ENCODE assay signal across 8 cellular contexts in the genomic region with DNA sequence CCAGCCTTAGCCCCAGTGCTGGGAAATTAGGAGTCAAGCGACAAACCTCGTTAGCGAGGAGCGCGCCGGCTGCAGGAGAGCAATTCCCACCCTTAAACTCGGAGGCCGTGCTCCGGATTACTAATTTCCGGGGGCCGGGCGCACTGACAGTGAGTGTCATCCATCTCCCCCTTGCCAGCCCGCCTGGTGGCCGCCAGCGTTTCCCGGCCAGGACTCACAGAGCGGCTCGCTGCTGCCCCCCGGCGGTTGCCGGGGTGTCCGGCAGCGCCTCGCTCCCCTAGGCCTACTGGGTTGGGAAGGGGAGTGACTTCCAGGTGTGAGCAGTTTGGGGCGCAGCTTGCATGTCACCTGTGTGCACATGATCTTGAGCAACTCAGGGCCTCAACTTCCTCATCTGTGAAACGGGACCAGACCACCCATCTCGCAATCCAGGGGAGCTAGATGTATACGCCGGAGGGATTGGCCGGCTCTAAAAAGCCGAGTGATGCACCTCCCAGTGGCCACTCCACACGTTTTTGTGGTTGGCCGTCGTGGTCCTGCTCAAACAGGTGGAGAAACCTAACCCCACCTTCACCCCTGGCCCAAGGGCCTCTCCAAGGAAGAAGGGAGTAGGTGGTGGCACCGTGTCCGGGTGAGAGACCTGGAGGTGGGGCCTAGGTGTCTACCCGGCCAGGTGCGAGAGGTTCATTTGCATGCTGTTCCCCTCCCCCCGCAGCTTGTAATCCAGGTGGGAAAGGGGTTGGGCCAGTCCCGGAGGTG. TPM values are rescaled to one million over a fixed set of nuclear protein-coding genes. Genes with fewer than 3 reads are reported as not detected.
A peak's percentile ranks its signal among the peaks of the same experiment; 100 is the strongest.
DNase-seq lines count a peak whose midpoint lies in the region; ATAC-seq and TF ChIP-seq lines count a peak whose summit lies in the region.

No MANE protein-coding gene starts in this region.

- no peaks in the 10 kb centered on the region for H3K27me3 Mint-ChIP-seq in activated B cell treated with CpG ODN at 0.5 μM for 24 hours

- no peaks in the 10 kb centered on the region for H3K9me3 ChIP-seq in spleen

- peaks cover 3% of the 10 kb centered on the region for H3K36me3 Mint-ChIP-seq in activated B cell treated with CpG ODN at 0.5 μM for 24 hours (ENCODE audit: low read depth)

- TF ChIP-seq CTCF in activated B cell treated with CpG ODN at 0.5 μM for 24 hours (IDR thresholded peaks at IDR 0.05) (peak; percentile 77), cardiac fibroblast (IDR thresholded peaks at IDR 0.05; ENCODE audit: low read depth, low read length) (peak; percentile 84), spleen (IDR thresholded peaks at IDR 0.05 in 8 of 11, conservative IDR thresholded peaks at IDR 0.05 in 3 of 11) (peak; percentile 88 to 100 (median 98))

- peaks cover 57 to 100% (median 91%) of the 10 kb centered on the region in 6 donors for H3K4me1 ChIP-seq in spleen

- H3K27ac Mint-ChIP-seq in activated B cell treated with CpG ODN at 0.5 μM for 24 hours, result peak overlapping the region; percentile 70

- 2 to 10% (median 4%) methylated on average over 16 to 40 of the region's 40 CpGs for WGBS in spleen, 5 donors

- intact Hi-C loops in activated B cell treated with CpG ODN at 0.5 μM for 24 hours (cut with micrococcal nuclease), result loop anchor here (1.0 to 10.0 kb wide), 13 partner anchors 41 to 1774 kb away; partner anchors contain the start of genes FBXO31 and GINS2
- intact Hi-C loops in spleen (cut with DNase I; ENCODE audit: low total_unique reads), result loop anchor here (5.0 kb wide), 1 partner anchor 188 kb away; no protein-coding TSS in a partner anchor

- no peak for TF ChIP-seq POLR2A in spleen (IDR thresholded peaks at IDR 0.05)

- H3K4me3 ChIP-seq in cardiac fibroblast (replicated peaks in 1 of 2; ENCODE audit: low read depth in 2 of 2, low read length in 2 of 2) (no peak overlapping the region), spleen (peak overlapping the region in 7 of 8 donors; percentile 55 to 88 (median 59))

- POLR2A ChIA-PET in activated B cell treated with CpG ODN at 0.5 μM for 24 hours (lab: Charles Lee), result interaction anchor here (0.9 to 7.5 kb wide), 6 partner anchors 39 to 305 kb away, joined by 3 to 88 read pairs (median 4); no protein-coding TSS in a partner anchor

- H3K27me3 ChIP-seq in spleen (replicated peaks in 1 of 7), result peaks cover 0 to 28% (median 0%) of the 10 kb centered on the region in 7 donors

- peaks cover 63% of the 10 kb centered on the region for H3K4me1 Mint-ChIP-seq in activated B cell treated with CpG ODN at 0.5 μM for 24 hours

- peak overlapping the region; percentile 81 for H3K4me3 Mint-ChIP-seq in activated B cell treated with CpG ODN at 0.5 μM for 24 hours

- peak; percentile 95 for DNase-seq in GM03348 (ENCODE audit: low spot score)
- DNase-seq in NCI-H2196 treated with DMSO at 0.1 percent for 48 hours (lab: John Stamatoyannopoulos, UW; ENCODE audit: unreplicated experiment), result peak; percentile 68
- peak; percentile 89 for DNase-seq in activated B cell treated with CpG ODN at 0.5 μM for 24 hours
- peak; percentile 78 to 80 for DNase-seq in cardiac fibroblast (ENCODE audit: low read depth in 2 of 2)
- peak; percentile 62 for DNase-seq in iris pigment epithelial cell (ENCODE audit: low read depth)
- DNase-seq in spleen, result peak; percentile 97

- ATAC-seq in HG03095 (IDR thresholded peaks at IDR 0.05; ENCODE audit: unreplicated experiment), result peak; percentile 39
- ATAC-seq in activated B cell treated with CpG ODN at 0.5 μM for 24 hours (ENCODE audit: low read depth), result peak; percentile 62
- ATAC-seq in GM18517 (IDR thresholded peaks at IDR 0.05; ENCODE audit: unreplicated experiment), result no peak

- H3K36me3 ChIP-seq in spleen, result no peaks in the 10 kb centered on the region

- no peaks in the 10 kb centered on the region for H3K9me3 Mint-ChIP-seq in activated B cell treated with CpG ODN at 0.5 μM for 24 hours

- CTCF ChIA-PET in activated B cell treated with CpG ODN at 0.5 μM for 24 hours (lab: Charles Lee), result interaction anchor here (0.7 to 2.4 kb wide), 16 partner anchors 10 to 242 kb away, joined by 3 to 22 read pairs (median 6); no protein-coding TSS in a partner anchor

- peak overlapping the region in 6 of 8 donors; percentile 29 to 84 (median 78) for H3K27ac ChIP-seq in spleen

RNA-seq across cellular contexts. Expression of gene GSE1, which starts 2.5 kb away (rescaled TPM):
- total RNA-seq in activated B cell treated with CpG ODN at 0.5 μM for 24 hours (37.8 and 48.3 TPM in 2 replicates), spleen (100 to 1,000 TPM in 1 of 7 donors, 10 to 100 TPM in 6; 79.8 to 121 (median 91.4) TPM)
- 10 to 100 TPM in 1 of 3 donors, 1 to 10 TPM in 2; 7.4 to 23.2 (median 9.2) TPM for polyA plus RNA-seq in spleen

Comparison
In these comparisons a context has a peak if more than half of its experiments do, and no peak if none do; other contexts are left out.
1. H3K4me3 ChIP-seq: peak in spleen (7 of 8); none in cardiac fibroblast (0 of 2).
2. Peak in every context shown above with its lines, with median percentiles within 50 percentile points of each other: DNase-seq and CTCF ChIP-seq.